In the genomic region with DNA sequence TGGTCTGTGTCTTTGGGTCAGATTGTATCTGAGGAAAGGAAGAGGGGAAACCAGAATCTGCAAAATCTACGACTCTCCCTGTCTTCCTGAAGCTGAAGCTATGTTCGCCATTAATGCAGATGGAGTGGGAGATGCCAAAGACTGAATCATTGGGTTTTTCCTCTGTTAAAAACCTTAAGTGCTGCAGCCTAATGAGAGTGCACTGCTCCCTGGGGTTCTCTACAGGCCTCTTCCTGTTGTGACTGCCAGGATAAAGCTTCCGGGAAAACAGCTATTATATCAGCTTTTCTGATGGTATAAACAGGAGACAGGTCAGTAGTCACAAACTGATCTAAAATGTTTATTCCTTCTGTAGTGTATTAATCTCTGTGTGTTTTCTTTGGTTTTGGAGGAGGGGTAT, we compare ENCODE assay signal across 22 cellular contexts. TPM values are rescaled to one million over a fixed set of nuclear protein-coding genes. Genes with fewer than 3 reads are reported as not detected.
DNase-seq lines count a peak whose midpoint lies in the region; ATAC-seq and TF ChIP-seq lines count a peak whose summit lies in the region.
"Had no signal": no experiment of that assay in that cellular context is flagged by ENCODE, and none has a peak within 500 bp of the region (broad histone marks: within the 10 kb centered on the region; RNA-seq: fewer than 3 reads in every experiment).

No MANE protein-coding gene starts in this region.

- H3K27ac ChIP-seq in KMS-11: peak overlapping the region; percentile 86
- peak overlapping the region; percentile 0 for H3K27ac ChIP-seq in mesodermal cell (ENCODE audit: low read depth, low read length, severe bottlenecking)
- no peak overlapping the region for H3K27ac ChIP-seq in psoas muscle
- H3K27ac ChIP-seq: BLaER1, testis, vagina had no signal

- H2AFZ ChIP-seq in KMS-11 (ENCODE audit: low read depth): no peak overlapping the region

- peaks cover 65% of the 10 kb centered on the region for H3K4me1 ChIP-seq in KMS-11 (ENCODE audit: low read depth, poor library complexity, severe bottlenecking)
- H3K4me1 ChIP-seq in mesodermal cell (ENCODE audit: control insufficient read depth, insufficient read depth, low read length, poor library complexity, severe bottlenecking): peaks cover 7% of the 10 kb centered on the region
- H3K4me1 ChIP-seq in psoas muscle: no peaks in the 10 kb centered on the region
- H3K4me1 ChIP-seq: testis, vagina had no signal

- no peak for DNase-seq in activated CD8-positive, alpha-beta memory T cell treated with anti-CD3 and anti-CD28 coated beads, Interleukin-2, amount 10 ng/mL, durations not matched to agents 7 days and 5 days
- DNase-seq in activated CD8-positive, alpha-beta memory T cell treated with anti-CD3 and anti-CD28 coated beads for 24 hours: no peak
- DNase-seq in dermis microvascular lymphatic vessel endothelial cell (ENCODE audit: low read depth in 2 of 2) (peak; percentile 34 to 86), psoas muscle (no peak), NCI-H1105 treated with DMSO at 0.1 percent for 48 hours (lab: John Stamatoyannopoulos, UW) (no peak), NCI-H2196 (lab: John Stamatoyannopoulos, UW; ENCODE audit: unreplicated experiment) (no peak)
- DNase-seq: ACHN; activated CD4-positive, CD25-positive, alpha-beta regulatory T cell; activated naive CD4-positive, alpha-beta T cell treated with anti-CD3 and anti-CD28 coated beads, Interleukin-2, amount 50 U/mL, for 16 hours; activated T-cell treated with anti-CD3 and anti-CD28 coated beads, Interleukin-2, amount 50 U/mL, for 72 hours; anterior cingulate cortex; Calu3; left colon; posterior cingulate gyrus; stimulated activated CD4-positive, alpha-beta T cell treated with anti-CD3 and anti-CD28 coated beads, Interleukin-1b, Interleukin-23, amount 100 ng/mL, for 48 hours; T1000; testis had no signal

- TF ChIP-seq CTCF in KMS-11 (conservative IDR thresholded peaks at IDR 0.05; ENCODE audit: low read depth, low read length): no peak
- no peak for TF ChIP-seq CTCF in psoas muscle (IDR thresholded peaks at IDR 0.05)

- H3K4me1 Mint-ChIP-seq in activated CD8-positive, alpha-beta memory T cell treated with anti-CD3 and anti-CD28 coated beads, Interleukin-2, amount 10 ng/mL, durations not matched to agents 7 days and 5 days: no peaks in the 10 kb centered on the region
- H3K4me1 Mint-ChIP-seq: neural crest cell had no signal

- H3K9me3 Mint-ChIP-seq in activated CD8-positive, alpha-beta memory T cell treated with anti-CD3 and anti-CD28 coated beads, Interleukin-2, amount 10 ng/mL, durations not matched to agents 7 days and 5 days (ENCODE audit: low read depth): no peaks in the 10 kb centered on the region
- H3K9me3 Mint-ChIP-seq: activated T-cell treated with anti-CD3 and anti-CD28 coated beads, Interleukin-2, amount 50 U/mL, for 72 hours; neural crest cell had no signal

- no peaks in the 10 kb centered on the region for H4K20me1 ChIP-seq in KMS-11 (ENCODE audit: insufficient read depth)
- H4K20me1 ChIP-seq: BLaER1 had no signal

- intact Hi-C loops in psoas muscle (cut with DNase I): no loop called here

- WGBS in mesodermal cell (ENCODE audit: insufficient coverage in 2 of 2), 2 experiments: 89 to 95% methylated on average over 2 to 3 of the region's 3 CpGs
- 67 to 74% (median 73%) methylated on average over 3 of the region's 3 CpGs for WGBS in psoas muscle, 3 donors

- H3K4me3 ChIP-seq in KMS-11 (IDR thresholded peaks at IDR 0.05; ENCODE audit: insufficient read depth, low read depth, low read length): no peak overlapping the region
- no peak overlapping the region for H3K4me3 ChIP-seq in mesodermal cell (ENCODE audit: extremely low read depth, insufficient read depth, low read length, poor library complexity, severe bottlenecking)
- H3K4me3 ChIP-seq in psoas muscle: no peak overlapping the region
- H3K4me3 ChIP-seq: BLaER1, testis, vagina had no signal

- 0 out of 2 replicates have a peak, but pooled peaks cover 3% of the 10 kb centered on the region for H3K36me3 ChIP-seq in KMS-11 (ENCODE audit: insufficient read depth)
- peaks cover 81% of the 10 kb centered on the region for H3K36me3 ChIP-seq in mesodermal cell (ENCODE audit: control insufficient read depth, insufficient read depth, low read length)
- peaks cover 3 to 32% of the 10 kb centered on the region in 2 donors for H3K36me3 ChIP-seq in psoas muscle (ENCODE audit: insufficient read depth in 1 of 2, low read depth in 1 of 2)

- CTCF ChIA-PET in activated CD8-positive, alpha-beta memory T cell treated with anti-CD3 and anti-CD28 coated beads, Interleukin-2, amount 10 ng/mL, durations not matched to agents 7 days and 5 days (lab: Charles Lee): interaction anchor here (1.2 to 3.4 kb wide), 3 partner anchors 13 to 164 kb away, joined by 3 to 11 read pairs (median 3); no protein-coding TSS in a partner anchor

- no peaks in the 10 kb centered on the region; the same call in 1 of the 2 replicates for H3K79me2 ChIP-seq in KMS-11 (ENCODE audit: insufficient read depth, low read depth)

- peaks cover 51% of the 10 kb centered on the region for H3K36me3 Mint-ChIP-seq in activated CD8-positive, alpha-beta memory T cell treated with anti-CD3 and anti-CD28 coated beads, Interleukin-2, amount 10 ng/mL, durations not matched to agents 7 days and 5 days

- H3K4me3 Mint-ChIP-seq in activated CD8-positive, alpha-beta memory T cell treated with anti-CD3 and anti-CD28 coated beads, Interleukin-2, amount 10 ng/mL, durations not matched to agents 7 days and 5 days: no peak overlapping the region
- H3K4me3 Mint-ChIP-seq: activated T-cell treated with anti-CD3 and anti-CD28 coated beads, Interleukin-2, amount 50 U/mL, for 72 hours; neural crest cell had no signal

- H3K9ac ChIP-seq in KMS-11: no peak overlapping the region
- H3K9ac ChIP-seq: BLaER1 had no signal

- H3K27me3 Mint-ChIP-seq in activated CD8-positive, alpha-beta memory T cell treated with anti-CD3 and anti-CD28 coated beads, Interleukin-2, amount 10 ng/mL, durations not matched to agents 7 days and 5 days: no peaks in the 10 kb centered on the region

- H3K4me2 ChIP-seq in KMS-11: peak overlapping the region; percentile 17; the same call in 1 of the 2 replicates
- H3K4me2 ChIP-seq: BLaER1 had no signal

- ATAC-seq in activated CD8-positive, alpha-beta memory T cell treated with anti-CD3 and anti-CD28 coated beads, Interleukin-2, amount 10 ng/mL, durations not matched to agents 7 days and 5 days: no peak
- no peak for ATAC-seq in psoas muscle
- ATAC-seq: activated T-cell treated with anti-CD3 and anti-CD28 coated beads, Interleukin-2, amount 50 U/mL, for 72 hours; left colon had no signal

- peak overlapping the region; percentile 41 for H3K27ac Mint-ChIP-seq in activated CD8-positive, alpha-beta memory T cell treated with anti-CD3 and anti-CD28 coated beads, Interleukin-2, amount 10 ng/mL, durations not matched to agents 7 days and 5 days
- H3K27ac Mint-ChIP-seq: activated T-cell treated with anti-CD3 and anti-CD28 coated beads, Interleukin-2, amount 50 U/mL, for 72 hours had no signal

- H3K9me3 ChIP-seq in mesodermal cell (ENCODE audit: control insufficient read depth, low read length) (no peaks in the 10 kb centered on the region), psoas muscle (no peaks in the 10 kb centered on the region)
- H3K9me3 ChIP-seq: BLaER1, testis, vagina had no signal

- no peaks in the 10 kb centered on the region for H3K27me3 ChIP-seq in KMS-11 (ENCODE audit: insufficient read depth, low read depth)
- H3K27me3 ChIP-seq in psoas muscle (ENCODE audit: insufficient read depth in 3 of 3, low read length in 2 of 3): no peaks in the 10 kb centered on the region
- H3K27me3 ChIP-seq: BLaER1, testis, vagina had no signal

RNA-seq across cellular contexts. Expression of a gene that starts 24.0 kb away (rescaled TPM):
- total RNA-seq in activated CD8-positive, alpha-beta memory T cell treated with anti-CD3 and anti-CD28 coated beads, Interleukin-2, amount 10 ng/mL, durations not matched to agents 7 days and 5 days: 10 to 100 TPM; 30.9 to 33.1 TPM
- total RNA-seq in dermis microvascular lymphatic vessel endothelial cell: 15.7 and 19.6 TPM in 2 replicates
- 21.5 TPM for polyA plus RNA-seq in mesodermal cell (2013, experiment 1 of 2)
- 19.2 TPM for polyA plus RNA-seq in mesodermal cell (2013, experiment 2 of 2)
- 10 to 100 TPM; 17.1 to 20.1 (median 18.6) TPM for total RNA-seq in psoas muscle
- 10 to 100 TPM; 11.1 to 30.9 (median 20.2) TPM for polyA plus RNA-seq in psoas muscle

RNA-seq across cellular contexts. Expression of a gene that starts 32.8 kb away (rescaled TPM):
- 10 to 100 TPM; 25.9 to 29.1 TPM for total RNA-seq in activated CD8-positive, alpha-beta memory T cell treated with anti-CD3 and anti-CD28 coated beads, Interleukin-2, amount 10 ng/mL, durations not matched to agents 7 days and 5 days
- 9.9 and 23.0 TPM in 2 replicates for total RNA-seq in dermis microvascular lymphatic vessel endothelial cell
- 23.3 TPM for polyA plus RNA-seq in mesodermal cell (2013, experiment 1 of 2)
- 24.0 TPM for polyA plus RNA-seq in mesodermal cell (2013, experiment 2 of 2)
- 1 to 10 TPM; 1.5 to 4.9 (median 2.9) TPM for total RNA-seq in psoas muscle
- 1 to 10 TPM; 4.3 to 6.7 (median 5.0) TPM for polyA plus RNA-seq in psoas muscle

RNA-seq across cellular contexts. Expression of a gene that starts 36.1 kb away (rescaled TPM):
- total RNA-seq in activated CD8-positive, alpha-beta memory T cell treated with anti-CD3 and anti-CD28 coated beads, Interleukin-2, amount 10 ng/mL, durations not matched to agents 7 days and 5 days: 10 to 100 TPM; 73.0 to 83.3 TPM
- 3.7 and 5.9 TPM in 2 replicates for total RNA-seq in dermis microvascular lymphatic vessel endothelial cell
- polyA plus RNA-seq in mesodermal cell (2013, experiment 1 of 2): 21.2 TPM
- polyA plus RNA-seq in mesodermal cell (2013, experiment 2 of 2): 22.0 TPM
- 1 to 10 TPM in 1 of 4 donors, under 1 TPM in 3; 0.41 to 1.5 (median 0.56) TPM for total RNA-seq in psoas muscle
- under 1 TPM; 0.29 to 0.93 (median 0.90) TPM for polyA plus RNA-seq in psoas muscle

RNA-seq across cellular contexts. Expression of a gene that starts 38.7 kb away (rescaled TPM):
- total RNA-seq in activated CD8-positive, alpha-beta memory T cell treated with anti-CD3 and anti-CD28 coated beads, Interleukin-2, amount 10 ng/mL, durations not matched to agents 7 days and 5 days: under 1 TPM; 0.45 to 0.82 TPM
- total RNA-seq in dermis microvascular lymphatic vessel endothelial cell (0.13 and 0.39 TPM in 2 replicates), psoas muscle (not detected)
- 0.48 TPM for polyA plus RNA-seq in mesodermal cell (2013, experiment 1 of 2)
- 0.35 TPM for polyA plus RNA-seq in mesodermal cell (2013, experiment 2 of 2)
- polyA plus RNA-seq in psoas muscle: under 1 TPM; 0.05 to 0.19 (median 0.07) TPM

Comparison
In these comparisons a context has a peak if more than half of its experiments do, and no peak if none do; other contexts are left out.
1. DNase-seq: peak in dermis microvascular lymphatic vessel endothelial cell (2 of 2); none in activated CD8-positive, alpha-beta memory T cell treated with anti-CD3 and anti-CD28 coated beads, Interleukin-2, amount 10 ng/mL, durations not matched to agents 7 days and 5 days (single experiment), activated CD8-positive, alpha-beta memory T cell treated with anti-CD3 and anti-CD28 coated beads for 24 hours (single experiment), psoas muscle (0 of 2), NCI-H1105 treated with DMSO at 0.1 percent for 48 hours (single experiment) and NCI-H2196 (single experiment).
2. RNA of a gene that starts 36.1 kb away (total RNA-seq): 73.0 to 83.3 TPM in activated CD8-positive, alpha-beta memory T cell treated with anti-CD3 and anti-CD28 coated beads, Interleukin-2, amount 10 ng/mL, durations not matched to agents 7 days and 5 days; 3.7 to 5.9 TPM in dermis microvascular lymphatic vessel endothelial cell and 0.41 to 1.5 TPM in psoas muscle; every median in the first group is over 10 times any median in the second.